In the genomic region with DNA sequence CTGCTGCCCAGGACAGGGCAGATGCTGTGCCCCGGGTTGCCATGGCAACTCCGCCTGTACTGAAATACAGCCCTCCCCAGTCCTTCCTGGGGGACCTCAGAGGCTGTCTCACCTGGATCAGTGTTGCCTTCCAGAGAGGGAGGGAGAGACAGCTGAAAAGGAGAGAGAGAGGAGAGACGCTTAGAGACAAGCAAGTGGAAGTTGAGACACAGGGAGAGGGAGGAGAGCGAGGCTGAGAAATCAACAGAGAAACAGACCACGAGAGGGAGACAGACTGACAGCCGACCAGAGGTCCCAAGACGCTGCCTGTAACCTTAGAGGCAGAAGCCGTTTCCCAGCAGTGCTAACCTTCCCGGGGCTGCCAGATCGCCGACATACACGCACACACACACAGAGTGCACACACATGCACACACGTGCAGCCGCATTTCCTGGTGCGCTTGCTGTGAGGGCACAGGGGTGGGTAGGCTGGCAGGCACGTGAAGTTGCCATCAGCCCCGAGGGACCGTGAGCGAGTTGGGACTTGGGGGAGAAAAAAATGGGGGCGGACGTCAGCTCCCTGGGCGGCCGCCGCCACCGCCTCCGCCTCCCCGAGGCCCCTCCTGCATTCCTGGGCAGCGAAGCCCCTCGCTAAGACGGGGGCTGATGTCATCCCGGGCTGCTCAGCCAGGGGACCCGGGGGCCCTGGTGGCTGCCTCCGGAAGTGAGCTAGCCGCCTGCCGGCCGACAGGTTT, we compare ENCODE assay signal across 9 cellular contexts.
DNase-seq lines count a peak whose midpoint lies in the region; TF ChIP-seq lines count a peak whose summit lies in the region.
"Had no signal": no experiment of that assay in that cellular context is flagged by ENCODE, and none has a peak within 500 bp of the region (broad histone marks: within the 10 kb centered on the region; RNA-seq: fewer than 3 reads in every experiment).

No MANE protein-coding gene starts in this region.

- BruUV-seq in Calu3 (replicated peaks; lab: Mats Ljungman, UMichigan) = no TSS peak
- BruUV-seq in OCI-LY7 (replicated peaks; lab: Mats Ljungman, UMichigan) = no TSS peak

- H3F3A ChIP-seq in OCI-LY1 (ENCODE audit: insufficient read depth, low read length) = no peaks in the 10 kb centered on the region

- H3K36me3 ChIP-seq in OCI-LY1 (ENCODE audit: insufficient read depth, low read length) (no peaks in the 10 kb centered on the region), esophagus (ENCODE audit: control insufficient read depth in 2 of 2, insufficient read depth in 2 of 2, low read length in 1 of 2) (peaks cover 0 to 3% of the 10 kb centered on the region in 2 donors), mucosa of stomach (ENCODE audit: control insufficient read depth, insufficient read depth, low read length) (no peaks in the 10 kb centered on the region), OCI-LY7 (ENCODE audit: insufficient read depth, low read length) (no peaks in the 10 kb centered on the region)

- H3K4me1 ChIP-seq in OCI-LY1 (ENCODE audit: insufficient read depth, low read length, severe bottlenecking) = peaks cover 4% of the 10 kb centered on the region
- peaks cover 0 to 28% of the 10 kb centered on the region in 2 donors for H3K4me1 ChIP-seq in esophagus (ENCODE audit: control insufficient read depth in 2 of 2, insufficient read depth in 2 of 2, low read length in 1 of 2)
- peaks cover 49% of the 10 kb centered on the region for H3K4me1 ChIP-seq in mucosa of stomach (ENCODE audit: control insufficient read depth, insufficient read depth, low read length)
- no peaks in the 10 kb centered on the region for H3K4me1 ChIP-seq in OCI-LY7 (ENCODE audit: insufficient read depth, low read length, poor library complexity, severe bottlenecking)

- no peaks in the 10 kb centered on the region for H3K27me3 Mint-ChIP-seq in Calu3 (ENCODE audit: unreplicated experiment)
- H3K27me3 Mint-ChIP-seq in activated T-cell treated with anti-CD3 and anti-CD28 coated beads, Interleukin-2, amount 50 U/mL, for 24 hours = no peaks in the 10 kb centered on the region

- H3K27ac Mint-ChIP-seq in Calu3 (ENCODE audit: unreplicated experiment) = peak overlapping the region; percentile 100
- H3K27ac Mint-ChIP-seq in activated T-cell treated with anti-CD3 and anti-CD28 coated beads, Interleukin-2, amount 50 U/mL, for 24 hours = peak overlapping the region; percentile 89
- H3K27ac Mint-ChIP-seq: dendritic cell treated with granulocyte-macrophage colony-stimulating factor and Interleukin-4, amounts not matched to agents 40 ng/mL and 50 ng/mL, for 4 days had no signal

- peaks cover 58% of the 10 kb centered on the region for H3K36me3 Mint-ChIP-seq in Calu3 (ENCODE audit: insufficient read depth, unreplicated experiment)
- H3K36me3 Mint-ChIP-seq in activated T-cell treated with anti-CD3 and anti-CD28 coated beads, Interleukin-2, amount 50 U/mL, for 24 hours (ENCODE audit: low read depth) = peaks cover 3% of the 10 kb centered on the region

- H3K9me2 ChIP-seq in OCI-LY1 (ENCODE audit: low read depth, low read length) (no peaks in the 10 kb centered on the region), OCI-LY7 (ENCODE audit: insufficient read depth, low read length) (no peaks in the 10 kb centered on the region)

- H3K9ac ChIP-seq in OCI-LY1 (ENCODE audit: low read length) = no peak overlapping the region
- H3K9ac ChIP-seq in mucosa of stomach (ENCODE audit: low read length) = peak overlapping the region; percentile 71

- H3K4me3 ChIP-seq in OCI-LY1 (ENCODE audit: low read depth, low read length, poor library complexity, severe bottlenecking) (peak overlapping the region; percentile 36), esophagus (ENCODE audit: low read depth in 1 of 2, low read length in 2 of 2) (peak overlapping the region; percentile 50), mucosa of stomach (ENCODE audit: low read length) (peak overlapping the region; percentile 53), OCI-LY7 (ENCODE audit: low read depth, low read length, poor library complexity, severe bottlenecking) (no peak overlapping the region)

- H3K27ac ChIP-seq in OCI-LY1 (ENCODE audit: low read depth, low read length, poor library complexity, severe bottlenecking) (no peak overlapping the region), esophagus (ENCODE audit: low read depth in 2 of 2, low read length in 1 of 2) (peak overlapping the region; percentile 86 to 88), OCI-LY7 (ENCODE audit: low read depth, low read length, poor library complexity, severe bottlenecking) (no peak overlapping the region)

- H3K27me3 ChIP-seq in OCI-LY1 (ENCODE audit: insufficient read depth, low read length) (peaks cover 4% of the 10 kb centered on the region; the same call in 1 of the 2 replicates), esophagus (ENCODE audit: control insufficient read depth in 1 of 2, insufficient read depth in 2 of 2, low read length in 2 of 2) (no peaks in the 10 kb centered on the region), mucosa of stomach (ENCODE audit: control insufficient read depth, insufficient read depth, low read length) (no peaks in the 10 kb centered on the region)

- H3K9me3 Mint-ChIP-seq in Calu3 (ENCODE audit: low read depth, unreplicated experiment) = no peaks in the 10 kb centered on the region
- H3K9me3 Mint-ChIP-seq in activated T-cell treated with anti-CD3 and anti-CD28 coated beads, Interleukin-2, amount 50 U/mL, for 24 hours = peaks cover 6% of the 10 kb centered on the region
- H3K9me3 Mint-ChIP-seq: dendritic cell treated with granulocyte-macrophage colony-stimulating factor and Interleukin-4, amounts not matched to agents 40 ng/mL and 50 ng/mL, for 4 days had no signal

- H3K9me3 ChIP-seq in OCI-LY1 (ENCODE audit: low read length) = no peaks in the 10 kb centered on the region
- peaks cover 0 to 4% of the 10 kb centered on the region in 2 donors for H3K9me3 ChIP-seq in esophagus (ENCODE audit: control insufficient read depth in 2 of 2, insufficient read depth in 1 of 2, low read depth in 1 of 2, low read length in 1 of 2)
- H3K9me3 ChIP-seq in mucosa of stomach (ENCODE audit: control insufficient read depth, low read length) = no peaks in the 10 kb centered on the region
- no peaks in the 10 kb centered on the region for H3K9me3 ChIP-seq in OCI-LY7 (ENCODE audit: low read length)

- DNase-seq in Calu3 (peak; percentile 91), HS-27A (ENCODE audit: low read depth) (peak; percentile 74), OCI-LY7 (ENCODE audit: low spot score) (no peak)
- DNase-seq in activated T-cell treated with anti-CD3 and anti-CD28 coated beads, Interleukin-2, amount 50 U/mL, for 24 hours = peak; percentile 75
- peak; percentile 22 for DNase-seq in stimulated activated CD8-positive, alpha-beta memory T cell treated with anti-CD3 and anti-CD28 coated beads, Interleukin-4, amount 100 ng/mL, for 24 hours (ENCODE audit: low read depth)

- H3K79me2 ChIP-seq in OCI-LY1 (ENCODE audit: insufficient read depth, low read length) (no peaks in the 10 kb centered on the region), OCI-LY7 (ENCODE audit: insufficient read depth, low read depth, low read length) (no peaks in the 10 kb centered on the region)

- POLR2A ChIA-PET in OCI-LY7 (lab: Charles Lee) = no interaction called here

- WGBS in esophagus, 2 donors = 0 to 1% methylated on average over 35 to 36 of the region's 36 CpGs

- H3K4me2 ChIP-seq in OCI-LY1 (ENCODE audit: low read length) (peak overlapping the region; percentile 40; the same call in 1 of the 2 replicates), OCI-LY7 (ENCODE audit: low read length) (no peak overlapping the region; the same call in 1 of the 2 replicates)

- H3K4me1 Mint-ChIP-seq in Calu3 (ENCODE audit: low read depth, unreplicated experiment) = peaks cover 40% of the 10 kb centered on the region
- peaks cover 26% of the 10 kb centered on the region for H3K4me1 Mint-ChIP-seq in activated T-cell treated with anti-CD3 and anti-CD28 coated beads, Interleukin-2, amount 50 U/mL, for 24 hours (ENCODE audit: low read depth)

- TF ChIP-seq CTCF in Calu3 (IDR thresholded peaks at IDR 0.05; ENCODE audit: unreplicated experiment) (peak; percentile 63), OCI-LY1 (IDR thresholded peaks at IDR 0.05; ENCODE audit: low read length) (peak; percentile 49; the same call in 1 of the 2 replicates), OCI-LY7 (conservative IDR thresholded peaks at IDR 0.05; ENCODE audit: low read length) (no peak)

- CTCF ChIA-PET in Calu3 (lab: Charles Lee) = interaction anchor here (0.8 to 2.6 kb wide), 17 partner anchors 9 to 91 kb away, joined by 3 to 18 read pairs (median 5); no protein-coding TSS in a partner anchor
- CTCF ChIA-PET in OCI-LY7 (lab: Charles Lee; ENCODE audit: unreplicated experiment) = interaction anchor here (0.5 kb wide), 1 partner anchor 54 kb away, joined by 3 read pairs; no protein-coding TSS in a partner anchor

- intact Hi-C loops in Calu3 (cut with micrococcal nuclease; ENCODE audit: unreplicated experiment) = loop anchor here (1.0 to 5.0 kb wide), 3 partner anchors 9 to 61 kb away; no protein-coding TSS in a partner anchor
- intact Hi-C loops in OCI-LY7 (cut with micrococcal nuclease; ENCODE audit: unreplicated experiment) = no loop called here

- H4K20me1 ChIP-seq in OCI-LY1 (ENCODE audit: insufficient read depth, low read length) = no peaks in the 10 kb centered on the region
- H4K20me1 ChIP-seq in OCI-LY7 (ENCODE audit: insufficient read depth, low read length) = no peaks in the 10 kb centered on the region

- H3K4me3 Mint-ChIP-seq in Calu3 (ENCODE audit: low read depth, unreplicated experiment) = peak overlapping the region; percentile 88
- peak overlapping the region; percentile 78 for H3K4me3 Mint-ChIP-seq in activated T-cell treated with anti-CD3 and anti-CD28 coated beads, Interleukin-2, amount 50 U/mL, for 24 hours
- H3K4me3 Mint-ChIP-seq: dendritic cell treated with granulocyte-macrophage colony-stimulating factor and Interleukin-4, amounts not matched to agents 40 ng/mL and 50 ng/mL, for 4 days had no signal

- no peak overlapping the region for H2AFZ ChIP-seq in OCI-LY1 (ENCODE audit: low read length)
- H2AFZ ChIP-seq in OCI-LY7 (ENCODE audit: low read length) = no peak overlapping the region

Comparison
In these comparisons a context has a peak if more than half of its experiments do, and no peak if none do; other contexts are left out.
1. H3K27ac ChIP-seq: peak in esophagus (2 of 2); none in OCI-LY1 (single experiment) and OCI-LY7 (single experiment).